Comparison of ENCODE assay signal across 8 cellular contexts in the genomic region with DNA sequence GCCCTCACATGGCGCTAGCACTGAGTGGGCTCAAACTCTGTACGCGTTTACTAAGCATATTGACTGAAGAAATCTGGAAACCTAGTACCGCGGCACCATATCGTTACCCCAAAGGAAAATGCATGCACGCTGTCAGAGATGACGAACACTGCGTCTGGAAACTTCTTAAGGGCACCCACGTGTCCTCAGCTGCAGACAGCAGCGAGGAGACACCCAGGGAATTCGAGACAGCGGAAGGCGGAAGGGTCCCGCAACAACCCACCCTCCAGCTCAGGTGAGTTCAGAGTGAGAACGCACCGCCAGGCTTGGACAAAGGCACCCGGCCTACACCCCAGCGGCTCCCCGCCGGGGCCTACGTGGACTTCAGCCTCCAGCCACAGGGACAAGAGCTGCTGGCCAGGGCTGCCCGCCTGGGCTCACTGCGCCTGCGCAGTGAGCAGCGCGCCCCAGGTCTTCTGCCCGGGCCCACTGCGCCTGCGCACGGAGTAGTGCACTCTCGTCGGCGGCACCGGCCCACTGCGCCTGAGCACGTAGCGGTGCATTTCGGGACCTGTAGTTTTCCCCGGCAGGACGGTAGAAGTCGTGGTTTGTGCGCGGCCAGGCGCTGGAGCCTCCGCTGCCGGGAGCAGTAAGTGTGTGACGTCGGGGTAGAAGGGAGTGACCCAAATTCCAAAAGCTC. TPM values are rescaled to one million over a fixed set of nuclear protein-coding genes. Genes with fewer than 3 reads are reported as not detected.
A peak's percentile ranks its signal among the peaks of the same experiment; 100 is the strongest.
DNase-seq lines count a peak whose midpoint lies in the region; ATAC-seq, FAIRE-seq and TF ChIP-seq lines count a peak whose summit lies in the region.
"Not testable (repeated sequence)": the region's sequence is repeated elsewhere in the genome, so short reads cannot be mapped to it uniquely, and the experiment has no call there.

A gene with protein sequence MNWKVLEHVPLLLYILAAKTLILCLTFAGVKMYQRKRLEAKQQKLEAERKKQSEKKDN (plus strand): TSS at position 568 of the 679 bp plus-strand sequence. CDS start 3,998 bp downstream, outside the sequence.

- H3K4me3 ChIP-seq in BJ (ENCODE audit: low read depth, low read length); heart left ventricle: not testable (repeated sequence)

- not testable (repeated sequence) for H3K4me1 Mint-ChIP-seq in activated T-helper 2 cell treated with anti-CD3 and anti-CD28 coated beads, Interferon-gamma antibody, Interleukin-2, Interleukin-4, amounts not matched to agents 10 μg/mL and 5 μg/mL and 100 μg/mL, durations not matched to agents 14 hours and 24 hours and 36 hours (ENCODE audit: low read depth)

- H3K27ac ChIP-seq in heart left ventricle: not testable (repeated sequence)

- intact Hi-C loops in activated T-helper 2 cell treated with anti-CD3 and anti-CD28 coated beads, Interferon-gamma antibody, Interleukin-2, Interleukin-4, amounts not matched to agents 10 μg/mL and 5 μg/mL and 100 μg/mL, durations not matched to agents 14 hours and 24 hours and 36 hours (cut with micrococcal nuclease); heart left ventricle (cut with DNase I): not testable (repeated sequence)

- H3K9me3 ChIP-seq in heart left ventricle: not testable (repeated sequence)

- not testable (repeated sequence) for H3K36me3 Mint-ChIP-seq in activated T-helper 2 cell treated with anti-CD3 and anti-CD28 coated beads, Interferon-gamma antibody, Interleukin-2, Interleukin-4, amounts not matched to agents 10 μg/mL and 5 μg/mL and 100 μg/mL, durations not matched to agents 14 hours and 24 hours and 36 hours (ENCODE audit: low read depth)

- not testable (repeated sequence) for H3K9me3 Mint-ChIP-seq in activated T-helper 2 cell treated with anti-CD3 and anti-CD28 coated beads, Interferon-gamma antibody, Interleukin-2, Interleukin-4, amounts not matched to agents 10 μg/mL and 5 μg/mL and 100 μg/mL, durations not matched to agents 14 hours and 24 hours and 36 hours

- not testable (repeated sequence) for H3K27me3 Mint-ChIP-seq in activated T-helper 2 cell treated with anti-CD3 and anti-CD28 coated beads, Interferon-gamma antibody, Interleukin-2, Interleukin-4, amounts not matched to agents 10 μg/mL and 5 μg/mL and 100 μg/mL, durations not matched to agents 14 hours and 24 hours and 36 hours (ENCODE audit: low read depth)

- POLR2A ChIA-PET in BJ (lab: Charles Lee): not testable (repeated sequence)

- CTCF ChIA-PET in BJ (lab: Yijun Ruan, JAX): not testable (repeated sequence)

- not testable (repeated sequence) for H3K27ac Mint-ChIP-seq in activated T-helper 2 cell treated with anti-CD3 and anti-CD28 coated beads, Interferon-gamma antibody, Interleukin-2, Interleukin-4, amounts not matched to agents 10 μg/mL and 5 μg/mL and 100 μg/mL, durations not matched to agents 14 hours and 24 hours and 36 hours

- peak; percentile 92 for ATAC-seq in GM19035 (IDR thresholded peaks at IDR 0.05; ENCODE audit: unreplicated experiment)
- ATAC-seq in GM21737 (IDR thresholded peaks at IDR 0.05; ENCODE audit: unreplicated experiment): peak; percentile 86
- ATAC-seq in HG03060 (IDR thresholded peaks at IDR 0.05; ENCODE audit: low read depth, unreplicated experiment): peak; percentile 55
- peak; percentile 94 to 98 (median 97) for ATAC-seq in heart left ventricle
- peak; percentile 97 for ATAC-seq in omental fat pad (ENCODE audit: low FRiP score)

- peak; percentile 96 for FAIRE-seq in HTR-8/SVneo (lab: Jason Lieb, UNC)

- not testable (repeated sequence) for H3K4me1 ChIP-seq in heart left ventricle

- H3K36me3 ChIP-seq in BJ (ENCODE audit: control insufficient read depth, insufficient read depth, low read length); heart left ventricle: not testable (repeated sequence)

- not testable (repeated sequence) for TF ChIP-seq CTCF in BJ (IDR thresholded peaks at IDR 0.05; ENCODE audit: insufficient read depth, low read depth, low read length); heart left ventricle (IDR thresholded peaks at IDR 0.05); omental fat pad (IDR thresholded peaks at IDR 0.05)

- DNase-seq in BJ (ENCODE audit: low read depth); HTR-8/SVneo (ENCODE audit: insufficient read length, low spot score); activated T-helper 2 cell treated with anti-CD3 and anti-CD28 coated beads, Interferon-gamma antibody, Interleukin-2, Interleukin-4, amounts not matched to agents 10 μg/mL and 5 μg/mL and 100 μg/mL, durations not matched to agents 14 hours and 24 hours and 36 hours (ENCODE audit: low spot score); heart left ventricle; omental fat pad (ENCODE audit: low spot score): not testable (repeated sequence)

- WGBS in heart left ventricle, 4 donors: no CpG with 5 or more reads among the region's 49 CpGs

- H3K4me3 Mint-ChIP-seq in activated T-helper 2 cell treated with anti-CD3 and anti-CD28 coated beads, Interferon-gamma antibody, Interleukin-2, Interleukin-4, amounts not matched to agents 10 μg/mL and 5 μg/mL and 100 μg/mL, durations not matched to agents 14 hours and 24 hours and 36 hours (ENCODE audit: low read depth): not testable (repeated sequence)

- not testable (repeated sequence) for TF ChIP-seq POLR2A in heart left ventricle (IDR thresholded peaks at IDR 0.05)

- H3K27me3 ChIP-seq in BJ (ENCODE audit: control insufficient read depth, insufficient read depth, low read length); heart left ventricle: not testable (repeated sequence)

RNA-seq across cellular contexts. Expression of the gene that starts here (rescaled TPM):
- polyA plus RNA-seq in BJ (2011; rRNA removed) (8.6 and 10.5 TPM in 2 replicates), heart left ventricle (1 to 10 TPM in 1 of 2 donors, under 1 TPM in 1; 0.91 to 5.0 TPM)
- polyA minus RNA-seq in BJ (2011; rRNA and poly(A)+ RNA removed): 4.2 and 4.5 TPM in 2 replicates
- total RNA-seq in activated T-helper 2 cell treated with anti-CD3 and anti-CD28 coated beads, Interferon-gamma antibody, Interleukin-2, Interleukin-4, amounts not matched to agents 10 μg/mL and 5 μg/mL and 100 μg/mL, durations not matched to agents 14 hours and 24 hours and 36 hours: 28.2 and 29.0 TPM in 2 replicates
- total RNA-seq in heart left ventricle (10 to 100 TPM in 4 of 9 donors, 1 to 10 TPM in 5; 2.3 to 25.8 (median 6.9) TPM), omental fat pad (10 to 100 TPM in 1 of 4 donors, 1 to 10 TPM in 3; 4.4 to 12.1 (median 4.9) TPM)
